1 cellular context compared by ENCODE assay signal in genomic region chr22:37109242-37109917, GRCh38.
TF ChIP-seq lines count a peak whose summit lies in the region.

Gene TMPRSS6, minus strand, starts transcription at chr22:37109713. Its CDS starts 6,296 bp downstream, at chr22:37103417.

TF ChIP-seq in HepG2, 621 proteins besides CTCF, POLR2A, EP300 and RAD21 (continued from another document and continues in another):
- TF ChIP-seq ZNF710 (CRISPR knock-in tag; IDR thresholded peaks at IDR 0.05; ENCODE audit: borderline replicate concordance) (peak; percentile 87; the same call in 1 of the 2 replicates), ZNF121 (CRISPR knock-in tag; IDR thresholded peaks at IDR 0.05) (0 out of 2 replicates have a peak, but pooled peaks have one; percentile 19), E2F1 (CRISPR knock-in tag; IDR thresholded peaks at IDR 0.05) (no peak), ZNF563 (CRISPR knock-in tag; IDR thresholded peaks at IDR 0.05) (0 out of 2 replicates have a peak, but pooled peaks have one; percentile 41), MED1 (CRISPR knock-in tag; IDR thresholded peaks at IDR 0.05) (peak; percentile 65; the same call in 1 of the 2 replicates), CHD2 (IDR thresholded peaks at IDR 0.05; ENCODE audit: low read depth, low read length) (peak; percentile 46; the same call in 1 of the 2 replicates), SPEN (CRISPR knock-in tag; IDR thresholded peaks at IDR 0.05; ENCODE audit: low read depth) (peak; percentile 97; the same call in 1 of the 2 replicates), HNRNPL (IDR thresholded peaks at IDR 0.05; ENCODE audit: low read depth, low read length) (0 out of 2 replicates have a peak, but pooled peaks have one; percentile 37), CEBPG (CRISPR knock-in tag; IDR thresholded peaks at IDR 0.05) (0 out of 2 replicates have a peak, but pooled peaks have one; percentile 2), GMEB2 (CRISPR knock-in tag; IDR thresholded peaks at IDR 0.05; ENCODE audit: low read depth) (no peak), MXD3 (CRISPR knock-in tag; IDR thresholded peaks at IDR 0.05) (0 out of 2 replicates have a peak, but pooled peaks have one; percentile 45), PREB (CRISPR knock-in tag; IDR thresholded peaks at IDR 0.05) (no peak), SOX13 (IDR thresholded peaks at IDR 0.05) (peak; percentile 31; the same call in 1 of the 2 replicates), SOX13 (CRISPR knock-in tag; conservative IDR thresholded peaks at IDR 0.05 in 1 of 2, IDR thresholded peaks at IDR 0.05 in 1 of 2) (peak in 1 of 2 experiments; percentile 68; a peak in 2 of 4 replicates), HDAC2 (CRISPR knock-in tag; IDR thresholded peaks at IDR 0.05) (peak; percentile 63; the same call in 1 of the 2 replicates), IKZF5 (CRISPR knock-in tag; IDR thresholded peaks at IDR 0.05) (peak; percentile 38; the same call in 1 of the 2 replicates), THAP9 (CRISPR knock-in tag; IDR thresholded peaks at IDR 0.05; ENCODE audit: borderline replicate concordance) (peak; percentile 40; the same call in 1 of the 2 replicates), ZEB1 (IDR thresholded peaks at IDR 0.05; ENCODE audit: insufficient replicate concordance, low read depth) (peak; percentile 96), SOX5 (CRISPR knock-in tag; IDR thresholded peaks at IDR 0.05; ENCODE audit: borderline replicate concordance) (peak; percentile 59; the same call in 1 of the 2 replicates), ZNF280B (CRISPR knock-in tag; IDR thresholded peaks at IDR 0.05; ENCODE audit: borderline replicate concordance) (peak; percentile 36; the same call in 1 of the 2 replicates), TBX3 (IDR thresholded peaks at IDR 0.05; ENCODE audit: borderline replicate concordance) (0 out of 2 replicates have a peak, but pooled peaks have one; percentile 7), ZNF607 (CRISPR knock-in tag; IDR thresholded peaks at IDR 0.05; ENCODE audit: borderline replicate concordance) (0 out of 2 replicates have a peak, but pooled peaks have one; percentile 76), ZNF713 (CRISPR knock-in tag; IDR thresholded peaks at IDR 0.05) (no peak), ZNF333 (CRISPR knock-in tag; IDR thresholded peaks at IDR 0.05; ENCODE audit: borderline replicate concordance) (0 out of 2 replicates have a peak, but pooled peaks have one; percentile 50), ZNF839 (CRISPR knock-in tag; IDR thresholded peaks at IDR 0.05; ENCODE audit: borderline replicate concordance) (no peak), JUND (CRISPR knock-in tag; IDR thresholded peaks at IDR 0.05) (no peak), TARDBP (CRISPR knock-in tag; IDR thresholded peaks at IDR 0.05) (peak; percentile 85), TFAP4 (IDR thresholded peaks at IDR 0.05; ENCODE audit: borderline replicate concordance, low read depth) (peak; percentile 26; the same call in 1 of the 2 replicates), ZNF652 (CRISPR knock-in tag; IDR thresholded peaks at IDR 0.05; ENCODE audit: borderline replicate concordance, low read depth) (0 out of 2 replicates have a peak, but pooled peaks have one; percentile 23), THRA (CRISPR knock-in tag; IDR thresholded peaks at IDR 0.05; ENCODE audit: borderline replicate concordance) (no peak; the same call in 1 of the 2 replicates), MIXL1 (CRISPR knock-in tag; IDR thresholded peaks at IDR 0.05) (peak; percentile 31; the same call in 1 of the 2 replicates), MEF2D (CRISPR knock-in tag; IDR thresholded peaks at IDR 0.05) (peak; percentile 65; the same call in 1 of the 2 replicates), IKZF1 (IDR thresholded peaks at IDR 0.05) (no peak), ZNF687 (CRISPR knock-in tag; IDR thresholded peaks at IDR 0.05) (peak; percentile 97), ZNF691 (CRISPR knock-in tag; IDR thresholded peaks at IDR 0.05; ENCODE audit: borderline replicate concordance, low read depth) (peak; percentile 73; the same call in 1 of the 2 replicates), SNAI1 (CRISPR knock-in tag; IDR thresholded peaks at IDR 0.05; ENCODE audit: borderline replicate concordance) (0 out of 2 replicates have a peak, but pooled peaks have one; percentile 43), RFX5 (IDR thresholded peaks at IDR 0.05; ENCODE audit: low read depth, low read length) (no peak)
